In the genomic region with DNA sequence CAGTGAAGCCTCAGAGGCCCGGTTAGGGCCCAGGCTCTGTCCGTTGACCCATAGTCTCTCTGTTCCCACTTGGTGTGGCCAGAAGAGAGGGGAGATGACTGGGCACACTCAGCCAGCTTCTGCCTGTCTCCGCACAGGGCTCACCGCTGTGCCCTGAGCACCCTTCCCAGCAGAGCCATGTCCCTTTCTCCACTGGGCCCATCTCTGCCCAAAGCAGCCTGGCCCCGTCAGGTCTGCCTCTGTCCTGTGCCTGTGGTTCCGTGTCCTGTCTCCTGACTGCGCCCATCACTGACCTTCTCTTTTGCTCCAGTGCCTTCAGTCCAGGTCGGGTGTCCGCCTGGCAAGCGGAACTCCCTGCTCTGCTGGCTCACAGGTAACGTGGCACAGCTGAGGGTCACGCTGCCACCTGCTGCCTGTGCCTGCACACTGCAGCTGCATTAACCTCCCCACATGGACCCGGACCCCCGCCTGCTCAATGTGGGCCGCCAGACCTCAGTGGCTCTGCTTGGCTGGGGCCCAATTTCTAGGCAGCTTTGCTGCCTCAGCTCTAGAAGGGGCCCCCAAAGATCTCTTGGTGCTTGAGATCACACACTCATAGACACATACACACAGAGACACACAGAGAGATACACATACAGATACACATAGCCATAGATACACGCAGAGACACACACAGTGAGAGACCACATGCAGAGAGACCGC, we compare ENCODE assay signal across 8 cellular contexts. TPM values are rescaled to one million over a fixed set of nuclear protein-coding genes. Genes with fewer than 3 reads are reported as not detected.
DNase-seq lines count a peak whose midpoint lies in the region; ATAC-seq and TF ChIP-seq lines count a peak whose summit lies in the region.

No MANE protein-coding gene starts in this region.

- peaks cover 5% of the 10 kb centered on the region for H3K36me3 Mint-ChIP-seq in activated CD8-positive, alpha-beta T cell treated with anti-CD3 and anti-CD28 coated beads, Interleukin-2, amount 10 ng/mL, durations not matched to agents 7 days and 5 days (ENCODE audit: low read depth)
- H3K36me3 Mint-ChIP-seq in mesothelial cell of epicardium, result peaks cover 7% of the 10 kb centered on the region

- DNase-seq in NCI-H748 (lab: John Stamatoyannopoulos, UW; ENCODE audit: unreplicated experiment), result peak; percentile 48
- no peak for DNase-seq in NCI-H748 treated with DMSO at 0.1 percent for 48 hours (lab: John Stamatoyannopoulos, UW)
- peak; percentile 74 for DNase-seq in NCI-H2196 (lab: John Stamatoyannopoulos, UW; ENCODE audit: unreplicated experiment)
- peak; percentile 76 for DNase-seq in activated CD8-positive, alpha-beta T cell treated with anti-CD3 and anti-CD28 coated beads, Interleukin-2, amount 10 ng/mL, durations not matched to agents 7 days and 5 days
- DNase-seq in effector CD8-positive, alpha-beta T cell (lab: John Stamatoyannopoulos, UW), result peak; percentile 42
- DNase-seq in mesothelial cell of epicardium (ENCODE audit: low spot score in 2 of 2, unreplicated experiment in 2 of 2), result peak; percentile 51 to 82
- DNase-seq in stimulated activated CD8-positive, alpha-beta memory T cell treated with anti-CD3 and anti-CD28 coated beads, Interleukin-4, amount 100 ng/mL, for 24 hours (ENCODE audit: low read depth), result peak; percentile 69

- ATAC-seq in HG02642 (IDR thresholded peaks at IDR 0.05; ENCODE audit: poor library complexity, unreplicated experiment), result peak; percentile 81
- ATAC-seq in activated CD8-positive, alpha-beta T cell treated with anti-CD3 and anti-CD28 coated beads, Interleukin-2, amount 10 ng/mL, durations not matched to agents 7 days and 5 days, result peak; percentile 94

- CTCF ChIA-PET in activated CD8-positive, alpha-beta T cell treated with anti-CD3 and anti-CD28 coated beads, Interleukin-2, amount 10 ng/mL, durations not matched to agents 7 days and 5 days (lab: Charles Lee), result interaction anchor here (0.6 to 2.1 kb wide), 12 partner anchors 13 to 393 kb away, joined by 3 to 17 read pairs (median 4); a partner anchor contains a TSS

- no peak overlapping the region for H3K27ac Mint-ChIP-seq in activated CD8-positive, alpha-beta T cell treated with anti-CD3 and anti-CD28 coated beads, Interleukin-2, amount 10 ng/mL, durations not matched to agents 7 days and 5 days
- no peak overlapping the region for H3K27ac Mint-ChIP-seq in mesothelial cell of epicardium

- TF ChIP-seq CTCF in mesothelial cell of epicardium (IDR thresholded peaks at IDR 0.05; ENCODE audit: unreplicated experiment), result peak; percentile 68

- no peaks in the 10 kb centered on the region for H3K9me3 Mint-ChIP-seq in activated CD8-positive, alpha-beta T cell treated with anti-CD3 and anti-CD28 coated beads, Interleukin-2, amount 10 ng/mL, durations not matched to agents 7 days and 5 days (ENCODE audit: insufficient read depth)
- H3K9me3 Mint-ChIP-seq in mesothelial cell of epicardium, result no peaks in the 10 kb centered on the region

- H3K27me3 Mint-ChIP-seq in activated CD8-positive, alpha-beta T cell treated with anti-CD3 and anti-CD28 coated beads, Interleukin-2, amount 10 ng/mL, durations not matched to agents 7 days and 5 days (ENCODE audit: low read depth), result no peaks in the 10 kb centered on the region
- no peaks in the 10 kb centered on the region for H3K27me3 Mint-ChIP-seq in mesothelial cell of epicardium (ENCODE audit: low read depth)

- H3K4me1 Mint-ChIP-seq in activated CD8-positive, alpha-beta T cell treated with anti-CD3 and anti-CD28 coated beads, Interleukin-2, amount 10 ng/mL, durations not matched to agents 7 days and 5 days (ENCODE audit: low read depth), result no peaks in the 10 kb centered on the region
- H3K4me1 Mint-ChIP-seq in mesothelial cell of epicardium, result no peaks in the 10 kb centered on the region

- no peak overlapping the region for H3K4me3 Mint-ChIP-seq in activated CD8-positive, alpha-beta T cell treated with anti-CD3 and anti-CD28 coated beads, Interleukin-2, amount 10 ng/mL, durations not matched to agents 7 days and 5 days
- no peak overlapping the region for H3K4me3 Mint-ChIP-seq in mesothelial cell of epicardium

- POLR2A ChIA-PET in activated CD8-positive, alpha-beta T cell treated with anti-CD3 and anti-CD28 coated beads, Interleukin-2, amount 10 ng/mL, durations not matched to agents 7 days and 5 days (lab: Charles Lee), result no interaction called here

RNA-seq across cellular contexts. Expression of a gene that starts 15.2 kb away (rescaled TPM):
- total RNA-seq in activated CD8-positive, alpha-beta T cell treated with anti-CD3 and anti-CD28 coated beads, Interleukin-2, amount 10 ng/mL, durations not matched to agents 7 days and 5 days, result 10 to 100 TPM; 28.1 to 29.9 TPM
- 24.9 to 27.5 TPM (median 26.5 TPM) in 3 replicates for total RNA-seq in mesothelial cell of epicardium

RNA-seq across cellular contexts. Expression of a gene that starts 40.2 kb away (rescaled TPM):
- 1 to 10 TPM; 7.1 TPM for total RNA-seq in activated CD8-positive, alpha-beta T cell treated with anti-CD3 and anti-CD28 coated beads, Interleukin-2, amount 10 ng/mL, durations not matched to agents 7 days and 5 days
- 19.9 to 22.0 TPM (median 20.0 TPM) in 3 replicates for total RNA-seq in mesothelial cell of epicardium

RNA-seq across cellular contexts. Expression of a gene that starts 42.9 kb away (rescaled TPM):
- 10 to 100 TPM; 12.6 to 17.2 TPM for total RNA-seq in activated CD8-positive, alpha-beta T cell treated with anti-CD3 and anti-CD28 coated beads, Interleukin-2, amount 10 ng/mL, durations not matched to agents 7 days and 5 days
- total RNA-seq in mesothelial cell of epicardium, result 10.1 to 12.5 TPM (median 12.5 TPM) in 3 replicates

RNA-seq across cellular contexts. Expression of a gene that starts 56.9 kb away (rescaled TPM):
- total RNA-seq in activated CD8-positive, alpha-beta T cell treated with anti-CD3 and anti-CD28 coated beads, Interleukin-2, amount 10 ng/mL, durations not matched to agents 7 days and 5 days, result 10 to 100 TPM; 35.4 to 36.7 TPM
- total RNA-seq in mesothelial cell of epicardium, result 15.9 to 17.6 TPM (median 17.4 TPM) in 3 replicates
